21 cellular contexts compared by ENCODE assay signal in genomic region chr18:24293254-24293653, GRCh38.
"Had no signal": no experiment of that assay in that cellular context is flagged by ENCODE, and none has a peak within 500 bp of the region (broad histone marks: within the 10 kb centered on the region; RNA-seq: fewer than 3 reads in every experiment).

No MANE protein-coding gene starts in this region.

- ATAC-seq: gastrocnemius medialis; heart right ventricle; left colon; left ventricle myocardium superior; naive thymus-derived CD4-positive, alpha-beta T cell; sciatic nerve; stimulated activated naive B cell treated with anti-CD40 and anti-IgM and Interleukin-4, amounts not matched to agents 10 μg/mL and 1 μg/mL and 100 μg/mL, for 72 hours; stimulated activated naive CD8-positive, alpha-beta T cell treated with anti-CD3 and anti-CD28 coated beads, Interleukin-15, amount 100 ng/mL, for 72 hours had no signal

- H3K4me1 ChIP-seq: colonic mucosa, esophagus muscularis mucosa, gastrocnemius medialis, heart right ventricle, spleen, transverse colon had no signal

- H3K27me3 Mint-ChIP-seq: stimulated activated naive B cell treated with anti-CD40 and anti-IgM and Interleukin-4, amounts not matched to agents 10 μg/mL and 1 μg/mL and 100 μg/mL, for 72 hours; stimulated activated naive CD8-positive, alpha-beta T cell treated with anti-CD3 and anti-CD28 coated beads, Interleukin-15, amount 100 ng/mL, for 72 hours had no signal

- H3K4me3 Mint-ChIP-seq: naive thymus-derived CD4-positive, alpha-beta T cell; nephron progenitor cell; stimulated activated naive B cell treated with anti-CD40 and anti-IgM and Interleukin-4, amounts not matched to agents 10 μg/mL and 1 μg/mL and 100 μg/mL, for 72 hours; stimulated activated naive CD8-positive, alpha-beta T cell treated with anti-CD3 and anti-CD28 coated beads, Interleukin-15, amount 100 ng/mL, for 72 hours had no signal

- H3K36me3 ChIP-seq: colonic mucosa, esophagus muscularis mucosa, gastrocnemius medialis, heart right ventricle, thoracic aorta, transverse colon had no signal

- H3K9me3 ChIP-seq: colonic mucosa, esophagus muscularis mucosa, gastrocnemius medialis, heart right ventricle, spleen, thoracic aorta, transverse colon had no signal

- H3K9me3 Mint-ChIP-seq: nephron progenitor cell; stimulated activated naive CD8-positive, alpha-beta T cell treated with anti-CD3 and anti-CD28 coated beads, Interleukin-15, amount 100 ng/mL, for 72 hours had no signal

- H3K27ac Mint-ChIP-seq: naive thymus-derived CD4-positive, alpha-beta T cell; nephron progenitor cell; stimulated activated naive B cell treated with anti-CD40 and anti-IgM and Interleukin-4, amounts not matched to agents 10 μg/mL and 1 μg/mL and 100 μg/mL, for 72 hours; stimulated activated naive CD8-positive, alpha-beta T cell treated with anti-CD3 and anti-CD28 coated beads, Interleukin-15, amount 100 ng/mL, for 72 hours had no signal

- H3K27me3 ChIP-seq: colonic mucosa, esophagus muscularis mucosa, gastrocnemius medialis, heart right ventricle, spleen, transverse colon had no signal

- H3K27ac ChIP-seq: colonic mucosa, epithelial cell of prostate, esophagus muscularis mucosa, gastrocnemius medialis, heart right ventricle, spleen, thoracic aorta, transverse colon had no signal

- DNase-seq: colonic mucosa; dermis blood vessel endothelial cell; effector CD4-positive, alpha-beta T cell; gastrocnemius medialis; heart right ventricle; hypothalamus; left colon; left ventricle myocardium superior; naive thymus-derived CD4-positive, alpha-beta T cell; nephron progenitor cell; spleen; stimulated activated CD4-positive, alpha-beta T cell treated with anti-CD3 and anti-CD28 coated beads, Interleukin-15, amount 100 ng/mL, for 24 hours; stimulated activated CD4-positive, alpha-beta T cell treated with anti-CD3 and anti-CD28 coated beads, Interleukin-1b, Interleukin-23, amount 100 ng/mL, for 48 hours; stimulated activated CD4-positive, alpha-beta T cell treated with anti-CD3 and anti-CD28 coated beads, Interleukin-4, amount 100 ng/mL, for 4 hours; stimulated activated naive B cell treated with anti-CD40 and anti-IgM and Interleukin-4, amounts not matched to agents 10 μg/mL and 1 μg/mL and 100 μg/mL, for 72 hours; stimulated activated naive CD8-positive, alpha-beta T cell treated with anti-CD3 and anti-CD28 coated beads, Interleukin-15, amount 100 ng/mL, for 72 hours; transverse colon had no signal

- H3K4me3 ChIP-seq: colonic mucosa, esophagus muscularis mucosa, gastrocnemius medialis, heart right ventricle, spleen, thoracic aorta, transverse colon had no signal

- H3K4me1 Mint-ChIP-seq: naive thymus-derived CD4-positive, alpha-beta T cell; nephron progenitor cell; stimulated activated naive CD8-positive, alpha-beta T cell treated with anti-CD3 and anti-CD28 coated beads, Interleukin-15, amount 100 ng/mL, for 72 hours had no signal
